In the genomic region with DNA sequence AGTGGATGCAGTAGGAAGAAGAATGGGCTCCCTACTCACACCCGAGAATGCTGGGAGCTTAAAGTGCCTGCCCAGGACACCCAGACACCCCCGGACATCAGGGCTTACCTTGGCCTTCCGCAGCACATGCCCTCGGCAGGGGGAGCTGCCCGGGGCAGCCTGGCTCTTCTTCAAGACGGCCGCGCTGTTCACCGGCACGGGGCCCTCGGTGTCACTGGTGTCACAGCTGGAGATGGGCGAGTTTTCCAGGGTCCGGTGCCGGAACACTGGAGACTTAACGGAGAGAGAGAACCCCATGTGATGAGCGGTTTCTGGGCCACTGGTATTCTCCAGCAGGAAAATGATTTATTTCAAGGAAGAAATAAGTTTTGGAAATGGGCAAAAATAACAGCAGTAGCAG, we compare ENCODE assay signal across 20 cellular contexts.
DNase-seq lines count a peak whose midpoint lies in the region; ATAC-seq and TF ChIP-seq lines count a peak whose summit lies in the region.
"Had no signal": no experiment of that assay in that cellular context is flagged by ENCODE, and none has a peak within 500 bp of the region (broad histone marks: within the 10 kb centered on the region; RNA-seq: fewer than 3 reads in every experiment).

No MANE protein-coding gene starts in this region.

- peaks cover 11 to 17% (median 16%) of the 10 kb centered on the region in 3 experiments for H3K36me3 Mint-ChIP-seq in H9 (ENCODE audit: insufficient read depth in 1 of 3, low read depth in 3 of 3)
- peaks cover 13% of the 10 kb centered on the region for H3K36me3 Mint-ChIP-seq in glutamatergic neuron (ENCODE audit: unreplicated experiment)
- H3K36me3 Mint-ChIP-seq in stimulated activated effector memory CD8-positive, alpha-beta T cell treated with anti-CD3 and anti-CD28 coated beads, Interleukin-12 subunit alpha, Interleukin-12 subunit beta, amount 100 ng/mL, for 72 hours: peaks cover 58% of the 10 kb centered on the region

- H3K18ac ChIP-seq in H9 (ENCODE audit: insufficient read length, low read depth, low read length): no peak overlapping the region

- H4K5ac ChIP-seq in H9 (ENCODE audit: insufficient read length, low read depth, low read length): no peak overlapping the region

- no peak overlapping the region for H2AK5ac ChIP-seq in H9 (ENCODE audit: insufficient read length, low read length)

- no peak for DNase-seq in H9
- no peak for DNase-seq in glutamatergic neuron
- DNase-seq in stimulated activated effector memory CD8-positive, alpha-beta T cell treated with anti-CD3 and anti-CD28 coated beads, Interleukin-12 subunit alpha, Interleukin-12 subunit beta, amount 100 ng/mL, for 72 hours (ENCODE audit: low spot score in 2 of 2): no peak
- no peak for DNase-seq in activated CD4-positive, CD25-positive, alpha-beta regulatory T cell treated with anti-CD3 and anti-CD28 coated beads, Interleukin-2, amount 50 U/mL, for 72 hours
- no peak for DNase-seq in NCI-H128 (lab: John Stamatoyannopoulos, UW; ENCODE audit: unreplicated experiment)
- DNase-seq: Caco-2; CD4-positive, alpha-beta memory T cell; DMS 273 treated with DMSO at 0.1 percent for 48 hours; DMS79 treated with DMSO at 0.1 percent for 48 hours; GM23248; IMR-90; NCI-H1105; NCI-H2029 treated with DMSO at 0.1 percent for 48 hours; NCI-H345; NCI-H524 treated with DMSO at 0.1 percent for 48 hours; SHP77; SW 1271 had no signal

- H3K4me2 ChIP-seq in BLaER1 treated with 17β-estradiol and CSF1 and Interleukin-3, amounts not matched to agents 10 nM and 100 nM: peak overlapping the region; percentile 25 to 81 (median 63); a peak in 17 of 22 replicates
- no peak overlapping the region for H3K4me2 ChIP-seq in H9 (ENCODE audit: insufficient read depth, insufficient read length, low read length)

- no peaks in the 10 kb centered on the region for H3K9me3 ChIP-seq in BLaER1 treated with 17β-estradiol and CSF1 and Interleukin-3, amounts not matched to agents 10 nM and 100 nM (replicated peaks in 1 of 11)
- no peaks in the 10 kb centered on the region for H3K9me3 ChIP-seq in H9 (ENCODE audit: control insufficient read depth, low read depth, low read length)
- H3K9me3 ChIP-seq: Caco-2 had no signal

- no peak overlapping the region for H2AFZ ChIP-seq in H9 (ENCODE audit: low read length)
- H2AFZ ChIP-seq: GM23248 had no signal

- H3K27me3 ChIP-seq in BLaER1 treated with 17β-estradiol and CSF1 and Interleukin-3, amounts not matched to agents 10 nM and 100 nM: peaks cover 0 to 16% (median 0%) of the 10 kb centered on the region in 11 experiments; a peak in 4 of 22 replicates
- H3K27me3 ChIP-seq in H9 (ENCODE audit: insufficient read depth, low read length): no peaks in the 10 kb centered on the region

- no peak overlapping the region for H3K27ac ChIP-seq in BLaER1 treated with 17β-estradiol and CSF1 and Interleukin-3, amounts not matched to agents 10 nM and 100 nM
- no peak overlapping the region for H3K27ac ChIP-seq in H9 (ENCODE audit: insufficient read length, low read depth, low read length)
- H3K27ac ChIP-seq: GM23248 had no signal

- H3K36me3 ChIP-seq in BLaER1 treated with 17β-estradiol and CSF1 and Interleukin-3, amounts not matched to agents 10 nM and 100 nM: peaks cover 0 to 57% (median 10%) of the 10 kb centered on the region in 11 experiments; a peak in 13 of 22 replicates

- H2BK120ac ChIP-seq in H9 (ENCODE audit: low read depth, low read length, poor library complexity, severe bottlenecking): no peak overlapping the region

- peaks cover 9 to 35% (median 19%) of the 10 kb centered on the region in 10 experiments; a peak in 18 of 20 replicates for H3K4me1 ChIP-seq in BLaER1 treated with 17β-estradiol and CSF1 and Interleukin-3, amounts not matched to agents 10 nM and 100 nM
- no peaks in the 10 kb centered on the region for H3K4me1 ChIP-seq in H9 (ENCODE audit: insufficient read depth, low read length)
- H3K4me1 ChIP-seq: Caco-2 had no signal

- no peaks in the 10 kb centered on the region for H3K79me2 ChIP-seq in H9 (ENCODE audit: insufficient read depth, low read length)

- no peak overlapping the region for H3K23ac ChIP-seq in H9 (ENCODE audit: insufficient read length, low read depth, low read length)

- H2BK15ac ChIP-seq in H9 (ENCODE audit: low read depth, low read length): no peak overlapping the region

- H2BK12ac ChIP-seq in H9 (ENCODE audit: insufficient read length, low read depth, low read length): no peak overlapping the region

- no peaks in the 10 kb centered on the region for H3K79me1 ChIP-seq in H9 (ENCODE audit: insufficient read depth, low read depth, low read length, poor library complexity, severe bottlenecking)

- H3K4me3 Mint-ChIP-seq in H9 (no peak overlapping the region; a peak in 1 of 5 replicates), glutamatergic neuron (ENCODE audit: unreplicated experiment) (peak overlapping the region; percentile 59)
- no peak overlapping the region for H3K4me3 Mint-ChIP-seq in stimulated activated effector memory CD8-positive, alpha-beta T cell treated with anti-CD3 and anti-CD28 coated beads, Interleukin-12 subunit alpha, Interleukin-12 subunit beta, amount 100 ng/mL, for 72 hours
- H3K4me3 Mint-ChIP-seq: CD4-positive, alpha-beta memory T cell had no signal

- no peaks in the 10 kb centered on the region for H3K27me3 Mint-ChIP-seq in H9 (ENCODE audit: low read depth)
- H3K27me3 Mint-ChIP-seq in glutamatergic neuron (ENCODE audit: unreplicated experiment): peaks cover 69% of the 10 kb centered on the region
- H3K27me3 Mint-ChIP-seq: CD4-positive, alpha-beta memory T cell had no signal

- H3K9ac ChIP-seq in BLaER1 treated with 17β-estradiol and CSF1 and Interleukin-3, amounts not matched to agents 10 nM and 100 nM: no peak overlapping the region
- H3K9ac ChIP-seq in H9 (ENCODE audit: extremely low read depth, insufficient read length, low read length): no peak overlapping the region
- H3K9ac ChIP-seq: GM23248 had no signal

- no peak overlapping the region for H4K91ac ChIP-seq in H9 (ENCODE audit: insufficient read length, low read depth, low read length)

- H3K27ac Mint-ChIP-seq in H9 (peak overlapping the region in 2 of 3 experiments; percentile 58 to 90; a peak in 1 of 7 replicates), glutamatergic neuron (ENCODE audit: unreplicated experiment) (peak overlapping the region; percentile 93)
- peak overlapping the region; percentile 40 for H3K27ac Mint-ChIP-seq in stimulated activated effector memory CD8-positive, alpha-beta T cell treated with anti-CD3 and anti-CD28 coated beads, Interleukin-12 subunit alpha, Interleukin-12 subunit beta, amount 100 ng/mL, for 72 hours

- H3K9me3 Mint-ChIP-seq in H9: no peaks in the 10 kb centered on the region
- H3K9me3 Mint-ChIP-seq in glutamatergic neuron (ENCODE audit: unreplicated experiment): peaks cover 84% of the 10 kb centered on the region
- H3K9me3 Mint-ChIP-seq in stimulated activated effector memory CD8-positive, alpha-beta T cell treated with anti-CD3 and anti-CD28 coated beads, Interleukin-12 subunit alpha, Interleukin-12 subunit beta, amount 100 ng/mL, for 72 hours: no peaks in the 10 kb centered on the region
- H3K9me3 Mint-ChIP-seq: CD4-positive, alpha-beta memory T cell had no signal

- H3K4me1 Mint-ChIP-seq in H9: peaks cover 27 to 37% of the 10 kb centered on the region in 2 experiments
- peaks cover 53% of the 10 kb centered on the region for H3K4me1 Mint-ChIP-seq in glutamatergic neuron (ENCODE audit: low read depth, unreplicated experiment)
- peaks cover 41% of the 10 kb centered on the region for H3K4me1 Mint-ChIP-seq in stimulated activated effector memory CD8-positive, alpha-beta T cell treated with anti-CD3 and anti-CD28 coated beads, Interleukin-12 subunit alpha, Interleukin-12 subunit beta, amount 100 ng/mL, for 72 hours

- WGBS in H9 (ENCODE audit: extremely low coverage, insufficient read length, low lambda C conversion rate): no CpG with 5 or more reads among the region's 16 CpGs

- no peak overlapping the region for H3K4ac ChIP-seq in H9 (ENCODE audit: low read depth, low read length)

- H3K4me3 ChIP-seq in BLaER1 treated with 17β-estradiol and CSF1 and Interleukin-3, amounts not matched to agents 10 nM and 100 nM: no peak overlapping the region
- H3K4me3 ChIP-seq: GM23248 had no signal

- H3T11ph ChIP-seq in H9 (ENCODE audit: low read length): no peak overlapping the region

- no peak overlapping the region; the same call in 1 of the 2 replicates for H3K14ac ChIP-seq in H9 (ENCODE audit: insufficient read depth, low read length)

- no peak overlapping the region for H3K56ac ChIP-seq in H9 (ENCODE audit: insufficient read length, low read depth, low read length)

- no peak for ATAC-seq in stimulated activated effector memory CD8-positive, alpha-beta T cell treated with anti-CD3 and anti-CD28 coated beads, Interleukin-12 subunit alpha, Interleukin-12 subunit beta, amount 100 ng/mL, for 72 hours
- no peak for ATAC-seq in GM18498 (IDR thresholded peaks at IDR 0.05; ENCODE audit: unreplicated experiment)
- ATAC-seq: HCT116 had no signal

- TF ChIP-seq CTCF in H9 (conservative IDR thresholded peaks at IDR 0.05) (no peak), glutamatergic neuron (IDR thresholded peaks at IDR 0.05; ENCODE audit: partially characterized antibody, unreplicated experiment) (no peak)

- H2BK20ac ChIP-seq in H9 (ENCODE audit: low read depth, low read length, poor library complexity, severe bottlenecking): no peak overlapping the region

- peaks cover 0 to 42% (median 0%) of the 10 kb centered on the region in 11 experiments; a peak in 10 of 22 replicates for H4K20me1 ChIP-seq in BLaER1 treated with 17β-estradiol and CSF1 and Interleukin-3, amounts not matched to agents 10 nM and 100 nM
- H4K20me1 ChIP-seq in H9 (ENCODE audit: control insufficient read depth, insufficient read depth, insufficient read length): no peaks in the 10 kb centered on the region

- no peak overlapping the region for H2BK5ac ChIP-seq in H9 (ENCODE audit: insufficient read length, low read length)

- H3K23me2 ChIP-seq in H9 (ENCODE audit: insufficient read length, low read depth, low read length, poor library complexity, severe bottlenecking): no peaks in the 10 kb centered on the region

- no peak overlapping the region for H4K8ac ChIP-seq in H9 (replicated peaks; ENCODE audit: insufficient read length, low read depth, low read length)

Comparison
In these comparisons a context has a peak if more than half of its experiments do, and no peak if none do; other contexts are left out.
1. H3K27ac Mint-ChIP-seq: peak in every context shown above with its lines; median percentile 93 in glutamatergic neuron; 74 in H9; 40 in stimulated activated effector memory CD8-positive, alpha-beta T cell treated with anti-CD3 and anti-CD28 coated beads, Interleukin-12 subunit alpha, Interleukin-12 subunit beta, amount 100 ng/mL, for 72 hours.